Comparison of ENCODE assay signal across 1 cellular context in genomic region chr2:101788565-101788964, GRCh38.
TF ChIP-seq lines count a peak whose summit lies in the region.

No MANE protein-coding gene starts in this region.

TF ChIP-seq in HepG2, 621 proteins besides CTCF, POLR2A, EP300 and RAD21:
- TF ChIP-seq FOXJ3 (CRISPR knock-in tag; IDR thresholded peaks at IDR 0.05; ENCODE audit: borderline replicate concordance) (peak; percentile 34; the same call in 1 of the 2 replicates), ZBTB34 (CRISPR knock-in tag; IDR thresholded peaks at IDR 0.05) (no peak)
